In genomic region chr3:72633534-72633933, GRCh38 we compare ENCODE assay signal across 21 cellular contexts.
DNase-seq lines count a peak whose midpoint lies in the region; ATAC-seq and TF ChIP-seq lines count a peak whose summit lies in the region.
"Had no signal": no experiment of that assay in that cellular context is flagged by ENCODE, and none has a peak within 500 bp of the region (broad histone marks: within the 10 kb centered on the region; RNA-seq: fewer than 3 reads in every experiment).

No MANE protein-coding gene starts in this region.

- peaks cover 4% of the 10 kb centered on the region for H3K9me3 Mint-ChIP-seq in T-helper 1 cell treated with Interleukin-12 subunit alpha and Interleukin-12 subunit beta and Interleukin-4 antibody, amounts not matched to agents 30 μg/mL and 1 μg/mL, for 36 hours
- H3K9me3 Mint-ChIP-seq in activated T-helper 2 cell treated with anti-CD3 and anti-CD28 coated beads, Interferon-gamma antibody, Interleukin-2, Interleukin-4, amounts not matched to agents 10 μg/mL and 5 μg/mL and 100 μg/mL, durations not matched to agents 14 hours and 24 hours and 36 hours: peaks cover 13% of the 10 kb centered on the region
- H3K9me3 Mint-ChIP-seq in GM23338: no peaks in the 10 kb centered on the region; the same call in 2 of the 3 replicates
- H3K9me3 Mint-ChIP-seq: central memory CD8-positive, alpha-beta T cell; H9 had no signal

- DNase-seq in T-helper 1 cell (no peak), SIG-M5 treated with dmso at 0.1 percent for 504 hours (lab: John Stamatoyannopoulos, UW; ENCODE audit: unreplicated experiment) (no peak), GM23338 (ENCODE audit: low spot score) (no peak)
- no peak for DNase-seq in activated T-helper 2 cell treated with anti-CD3 and anti-CD28 coated beads, Interferon-gamma antibody, Interleukin-2, Interleukin-4, amounts not matched to agents 10 μg/mL and 5 μg/mL and 100 μg/mL, durations not matched to agents 14 hours and 24 hours and 36 hours (ENCODE audit: low spot score)
- DNase-seq: activated effector memory CD4-positive, alpha-beta T cell treated with Interleukin-2 at 50 U/mL for 16 hours; amygdala; COR-L47; effector CD4-positive, alpha-beta T cell; gastrocnemius medialis; H9; NCI-H1694 treated with DMSO at 0.1 percent for 48 hours; NCI-H226; occipital lobe; upper lobe of left lung had no signal

- no peak overlapping the region for H2AFZ ChIP-seq in GM23338

- H3K27ac ChIP-seq in BLaER1 treated with 17β-estradiol and CSF1 and Interleukin-3, amounts not matched to agents 10 nM and 100 nM: peak overlapping the region in 5 of 11 experiments; percentile 15 to 89 (median 32); a peak in 6 of 22 replicates
- H3K27ac ChIP-seq in GM23338 (ENCODE audit: low read depth): no peak overlapping the region
- H3K27ac ChIP-seq: 22Rv1, gastrocnemius medialis, upper lobe of left lung had no signal

- peaks cover 46 to 98% (median 71%) of the 10 kb centered on the region in 10 experiments for H3K4me1 ChIP-seq in BLaER1 treated with 17β-estradiol and CSF1 and Interleukin-3, amounts not matched to agents 10 nM and 100 nM
- H3K4me1 ChIP-seq in GM23338 (ENCODE audit: insufficient read depth): no peaks in the 10 kb centered on the region; the same call in 1 of the 2 replicates
- H3K4me1 ChIP-seq: gastrocnemius medialis had no signal

- H3K36me3 ChIP-seq in BLaER1 treated with 17β-estradiol and CSF1 and Interleukin-3, amounts not matched to agents 10 nM and 100 nM: no peaks in the 10 kb centered on the region
- H3K36me3 ChIP-seq in GM23338 (ENCODE audit: insufficient read depth): no peaks in the 10 kb centered on the region
- H3K36me3 ChIP-seq: gastrocnemius medialis, upper lobe of left lung had no signal

- H3K9me3 ChIP-seq in BLaER1 treated with 17β-estradiol and CSF1 and Interleukin-3, amounts not matched to agents 10 nM and 100 nM (replicated peaks in 1 of 11): peaks cover 0 to 15% (median 5%) of the 10 kb centered on the region in 11 experiments; a peak in 10 of 22 replicates
- H3K9me3 ChIP-seq: gastrocnemius medialis, upper lobe of left lung had no signal

- no peak overlapping the region for H3K9ac ChIP-seq in BLaER1 treated with 17β-estradiol and CSF1 and Interleukin-3, amounts not matched to agents 10 nM and 100 nM

- peaks cover 4% of the 10 kb centered on the region for H3K36me3 Mint-ChIP-seq in T-helper 1 cell treated with Interleukin-12 subunit alpha and Interleukin-12 subunit beta and Interleukin-4 antibody, amounts not matched to agents 30 μg/mL and 1 μg/mL, for 36 hours (ENCODE audit: low read depth)
- peaks cover 5% of the 10 kb centered on the region for H3K36me3 Mint-ChIP-seq in activated T-helper 2 cell treated with anti-CD3 and anti-CD28 coated beads, Interferon-gamma antibody, Interleukin-2, Interleukin-4, amounts not matched to agents 10 μg/mL and 5 μg/mL and 100 μg/mL, durations not matched to agents 14 hours and 24 hours and 36 hours (ENCODE audit: low read depth)
- no peaks in the 10 kb centered on the region for H3K36me3 Mint-ChIP-seq in GM23338 (ENCODE audit: low read depth)

- no peaks in the 10 kb centered on the region for H3K27me3 Mint-ChIP-seq in T-helper 1 cell treated with Interleukin-12 subunit alpha and Interleukin-12 subunit beta and Interleukin-4 antibody, amounts not matched to agents 30 μg/mL and 1 μg/mL, for 36 hours (ENCODE audit: low read depth)
- H3K27me3 Mint-ChIP-seq in activated T-helper 2 cell treated with anti-CD3 and anti-CD28 coated beads, Interferon-gamma antibody, Interleukin-2, Interleukin-4, amounts not matched to agents 10 μg/mL and 5 μg/mL and 100 μg/mL, durations not matched to agents 14 hours and 24 hours and 36 hours (ENCODE audit: low read depth): no peaks in the 10 kb centered on the region
- no peaks in the 10 kb centered on the region for H3K27me3 Mint-ChIP-seq in GM23338 (ENCODE audit: insufficient read depth, low read depth, poor library complexity)

- no peaks in the 10 kb centered on the region for H3K27me3 ChIP-seq in BLaER1 treated with 17β-estradiol and CSF1 and Interleukin-3, amounts not matched to agents 10 nM and 100 nM
- H3K27me3 ChIP-seq in GM23338 (ENCODE audit: insufficient read depth): no peaks in the 10 kb centered on the region
- H3K27me3 ChIP-seq: gastrocnemius medialis, upper lobe of left lung had no signal

- peak; percentile 42 for ATAC-seq in HG03045 (IDR thresholded peaks at IDR 0.05; ENCODE audit: unreplicated experiment)
- ATAC-seq in GM23338: no peak
- no peak for ATAC-seq in HG03432 (IDR thresholded peaks at IDR 0.05; ENCODE audit: unreplicated experiment)
- ATAC-seq: gastrocnemius medialis, K562 had no signal

- no peaks in the 10 kb centered on the region for H3F3A ChIP-seq in GM23338 (replicated peaks; ENCODE audit: low read depth)

- TF ChIP-seq CTCF in GM23338 (conservative IDR thresholded peaks at IDR 0.05; ENCODE audit: low read depth in 2 of 2): no peak

- intact Hi-C loops in activated T-helper 2 cell treated with anti-CD3 and anti-CD28 coated beads, Interferon-gamma antibody, Interleukin-2, Interleukin-4, amounts not matched to agents 10 μg/mL and 5 μg/mL and 100 μg/mL, durations not matched to agents 14 hours and 24 hours and 36 hours (cut with micrococcal nuclease): loop anchor here (5.0 kb wide), 1 partner anchor 96 kb away; no protein-coding TSS in a partner anchor

- H3K4me3 ChIP-seq in BLaER1 treated with 17β-estradiol and CSF1 and Interleukin-3, amounts not matched to agents 10 nM and 100 nM: no peak overlapping the region
- H3K4me3 ChIP-seq in GM23338: no peak overlapping the region
- H3K4me3 ChIP-seq: gastrocnemius medialis, K562, upper lobe of left lung had no signal

- no peaks in the 10 kb centered on the region for H3K9me2 ChIP-seq in GM23338 (ENCODE audit: insufficient read depth)

- no peaks in the 10 kb centered on the region for H4K20me1 ChIP-seq in BLaER1 treated with 17β-estradiol and CSF1 and Interleukin-3, amounts not matched to agents 10 nM and 100 nM
- no peaks in the 10 kb centered on the region for H4K20me1 ChIP-seq in GM23338 (replicated peaks; ENCODE audit: insufficient read depth)

- no peaks in the 10 kb centered on the region for H3K79me2 ChIP-seq in GM23338 (replicated peaks; ENCODE audit: insufficient read depth)

- H3K4me2 ChIP-seq in BLaER1 treated with 17β-estradiol and CSF1 and Interleukin-3, amounts not matched to agents 10 nM and 100 nM: peak overlapping the region in 9 of 11 experiments; percentile 2 to 95 (median 38); a peak in 11 of 22 replicates
- no peak overlapping the region for H3K4me2 ChIP-seq in GM23338

- peaks cover 33% of the 10 kb centered on the region for H3K4me1 Mint-ChIP-seq in T-helper 1 cell treated with Interleukin-12 subunit alpha and Interleukin-12 subunit beta and Interleukin-4 antibody, amounts not matched to agents 30 μg/mL and 1 μg/mL, for 36 hours (ENCODE audit: low read depth)
- peaks cover 50% of the 10 kb centered on the region for H3K4me1 Mint-ChIP-seq in activated T-helper 2 cell treated with anti-CD3 and anti-CD28 coated beads, Interferon-gamma antibody, Interleukin-2, Interleukin-4, amounts not matched to agents 10 μg/mL and 5 μg/mL and 100 μg/mL, durations not matched to agents 14 hours and 24 hours and 36 hours (ENCODE audit: low read depth)
- peaks cover 2% of the 10 kb centered on the region for H3K4me1 Mint-ChIP-seq in GM23338

- peak overlapping the region; percentile 16 for H3K27ac Mint-ChIP-seq in T-helper 1 cell treated with Interleukin-12 subunit alpha and Interleukin-12 subunit beta and Interleukin-4 antibody, amounts not matched to agents 30 μg/mL and 1 μg/mL, for 36 hours
- H3K27ac Mint-ChIP-seq in activated T-helper 2 cell treated with anti-CD3 and anti-CD28 coated beads, Interferon-gamma antibody, Interleukin-2, Interleukin-4, amounts not matched to agents 10 μg/mL and 5 μg/mL and 100 μg/mL, durations not matched to agents 14 hours and 24 hours and 36 hours: peak overlapping the region; percentile 86
- H3K27ac Mint-ChIP-seq in GM23338: no peak overlapping the region
- H3K27ac Mint-ChIP-seq: H9 had no signal

- no peak overlapping the region for H3K4me3 Mint-ChIP-seq in T-helper 1 cell treated with Interleukin-12 subunit alpha and Interleukin-12 subunit beta and Interleukin-4 antibody, amounts not matched to agents 30 μg/mL and 1 μg/mL, for 36 hours
- peak overlapping the region; percentile 3 for H3K4me3 Mint-ChIP-seq in activated T-helper 2 cell treated with anti-CD3 and anti-CD28 coated beads, Interferon-gamma antibody, Interleukin-2, Interleukin-4, amounts not matched to agents 10 μg/mL and 5 μg/mL and 100 μg/mL, durations not matched to agents 14 hours and 24 hours and 36 hours (ENCODE audit: low read depth)
- no peak overlapping the region for H3K4me3 Mint-ChIP-seq in GM23338
- H3K4me3 Mint-ChIP-seq: central memory CD8-positive, alpha-beta T cell; H9 had no signal

TF ChIP-seq in GM23338, 12 proteins besides CTCF, POLR2A, EP300 and RAD21 (continues in another document):
- TF ChIP-seq NANOG (IDR thresholded peaks at IDR 0.05; ENCODE audit: borderline replicate concordance): no peak
- no peak for TF ChIP-seq EZH2 (IDR thresholded peaks at IDR 0.05; ENCODE audit: low read depth, unreplicated experiment)
